In the genomic region with DNA sequence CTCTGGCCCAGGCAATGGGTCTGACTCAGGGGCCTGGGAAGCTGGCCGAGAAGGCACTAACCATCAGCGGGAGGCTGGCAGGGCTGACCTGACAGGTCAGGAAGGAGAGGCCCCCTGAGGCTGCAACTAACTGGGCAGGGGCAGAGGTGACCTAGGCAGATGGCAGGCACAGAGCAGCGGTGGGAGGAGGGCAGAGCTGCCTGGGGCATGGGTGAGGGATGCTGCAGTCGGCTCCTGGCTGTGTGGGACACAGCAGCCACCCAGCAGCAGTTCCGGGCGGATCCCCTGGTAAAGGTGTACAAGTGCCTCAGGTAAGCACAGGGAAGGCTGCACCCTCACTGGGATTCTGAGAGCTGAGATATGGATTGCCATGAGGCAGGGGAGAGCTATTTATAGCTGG, we compare ENCODE assay signal across 31 cellular contexts.
"Had no signal": no experiment of that assay in that cellular context is flagged by ENCODE, and none has a peak within 500 bp of the region (broad histone marks: within the 10 kb centered on the region; RNA-seq: fewer than 3 reads in every experiment).

No MANE protein-coding gene starts in this region.

- H3K9me3 ChIP-seq: neutrophil, ovary, psoas muscle, right lobe of liver, suprapubic skin, testis, upper lobe of right lung, uterus had no signal

- H3K4me1 ChIP-seq: parathyroid adenoma, psoas muscle, right lobe of liver, sigmoid colon, testis, tibial artery, transverse colon, upper lobe of right lung, uterus had no signal

- H3K27ac ChIP-seq: neutrophil, ovary, parathyroid adenoma, psoas muscle, right lobe of liver, sigmoid colon, suprapubic skin, testis, tibial artery, transverse colon, upper lobe of right lung, uterus had no signal

- H3K79me2 ChIP-seq: parathyroid adenoma had no signal

- H2AFZ ChIP-seq: parathyroid adenoma had no signal

- H3K27me3 ChIP-seq: neutrophil, ovary, right lobe of liver, sigmoid colon, suprapubic skin, testis, tibial artery, transverse colon, upper lobe of right lung, uterus had no signal

- H3K9ac ChIP-seq: parathyroid adenoma had no signal

- H3K36me3 ChIP-seq: neutrophil, ovary, right lobe of liver, sigmoid colon, suprapubic skin, transverse colon, upper lobe of right lung, uterus had no signal

- H3K27ac Mint-ChIP-seq: naive thymus-derived CD8-positive, alpha-beta T cell; natural killer cell treated with Interleukin-12 subunit alpha and Interleukin-12 subunit beta and Interleukin-15 and Interleukin-18, amount 100 ng/mL, for 72 hours; nephron progenitor cell; progenitor cell of endocrine pancreas; stimulated activated memory B cell treated with anti-CD40 and anti-IgM and Interleukin-4, amounts not matched to agents 10 μg/mL and 1 μg/mL and 100 μg/mL, for 72 hours; stimulated activated naive CD8-positive, alpha-beta T cell treated with anti-CD3 and anti-CD28 coated beads, Interleukin-15, amount 100 ng/mL, for 72 hours; type B pancreatic cell had no signal

- H3K36me3 Mint-ChIP-seq: naive thymus-derived CD8-positive, alpha-beta T cell; natural killer cell treated with Interleukin-12 subunit alpha and Interleukin-12 subunit beta and Interleukin-15 and Interleukin-18, amount 100 ng/mL, for 72 hours; stimulated activated memory B cell treated with anti-CD40 and anti-IgM and Interleukin-4, amounts not matched to agents 10 μg/mL and 1 μg/mL and 100 μg/mL, for 72 hours; type B pancreatic cell had no signal

- H3K4me3 ChIP-seq: ovary, psoas muscle, right lobe of liver, sigmoid colon, suprapubic skin, testis, tibial artery, transverse colon, upper lobe of right lung, uterus had no signal

- H3K4me3 Mint-ChIP-seq: naive thymus-derived CD8-positive, alpha-beta T cell; natural killer cell treated with Interleukin-12 subunit alpha and Interleukin-12 subunit beta and Interleukin-15 and Interleukin-18, amount 100 ng/mL, for 72 hours; nephron progenitor cell; neural crest cell; stimulated activated memory B cell treated with anti-CD40 and anti-IgM and Interleukin-4, amounts not matched to agents 10 μg/mL and 1 μg/mL and 100 μg/mL, for 72 hours; stimulated activated naive CD8-positive, alpha-beta T cell treated with anti-CD3 and anti-CD28 coated beads, Interleukin-15, amount 100 ng/mL, for 72 hours; type B pancreatic cell had no signal

- DNase-seq: naive thymus-derived CD8-positive, alpha-beta T cell; nephron progenitor cell; nucleus accumbens; ovary; posterior cingulate gyrus; psoas muscle; right cardiac atrium; right lobe of liver; sigmoid colon; small intestine; stimulated activated CD4-positive, alpha-beta T cell treated with anti-CD3 and anti-CD28 coated beads, Interleukin-15, amount 100 ng/mL, for 24 hours; stimulated activated CD4-positive, alpha-beta T cell treated with anti-CD3 and anti-CD28 coated beads, Interleukin-2, amount 100 ng/mL, for 24 hours; stimulated activated CD4-positive, alpha-beta T cell treated with anti-CD3 and anti-CD28 coated beads, Interleukin-2, amount 100 ng/mL, for 48 hours; stimulated activated CD4-positive, alpha-beta T cell treated with anti-CD3 and anti-CD28 coated beads, Interleukin-4, amount 100 ng/mL, for 24 hours; stimulated activated naive CD4-positive, alpha-beta T cell; stimulated activated naive CD8-positive, alpha-beta T cell treated with anti-CD3 and anti-CD28 coated beads, Interleukin-15, amount 100 ng/mL, for 72 hours; stimulated activated naive CD8-positive, alpha-beta T cell treated with anti-CD3 and anti-CD28 coated beads, Interleukin-15, Interleukin-2, amounts not matched to agents 100 U/mL and 50 U/mL, for 24 hours; substantia nigra; testis; tibial artery; transverse colon; upper lobe of right lung; uterus had no signal

- H3K27me3 Mint-ChIP-seq: stimulated activated memory B cell treated with anti-CD40 and anti-IgM and Interleukin-4, amounts not matched to agents 10 μg/mL and 1 μg/mL and 100 μg/mL, for 72 hours had no signal

- H3K4me1 Mint-ChIP-seq: naive thymus-derived CD8-positive, alpha-beta T cell; nephron progenitor cell; stimulated activated memory B cell treated with anti-CD40 and anti-IgM and Interleukin-4, amounts not matched to agents 10 μg/mL and 1 μg/mL and 100 μg/mL, for 72 hours; stimulated activated naive CD8-positive, alpha-beta T cell treated with anti-CD3 and anti-CD28 coated beads, Interleukin-15, amount 100 ng/mL, for 72 hours had no signal
